19 cellular contexts compared by ENCODE assay signal in the genomic region with DNA sequence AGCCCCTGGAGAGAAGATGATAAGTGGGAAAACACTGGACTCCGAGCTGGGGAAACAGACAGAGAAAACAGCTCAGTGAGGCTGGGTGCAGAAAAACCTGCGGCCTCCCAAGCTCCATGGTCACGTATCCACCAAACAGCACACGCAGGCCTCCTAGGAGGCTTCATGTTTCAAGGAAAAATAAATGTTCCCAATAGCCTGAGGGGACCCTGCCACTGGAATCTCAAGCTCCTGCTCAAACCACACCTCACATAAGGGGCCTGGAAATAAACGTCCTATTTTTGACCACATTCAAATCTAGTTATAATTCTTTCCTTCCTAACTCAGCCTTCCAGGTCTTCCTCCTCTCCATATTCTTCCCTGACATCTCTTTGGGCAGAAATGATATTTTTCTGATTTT.
A peak's percentile ranks its signal among the peaks of the same experiment; 100 is the strongest.
DNase-seq lines count a peak whose midpoint lies in the region; ATAC-seq and TF ChIP-seq lines count a peak whose summit lies in the region.
"Had no signal": no experiment of that assay in that cellular context is flagged by ENCODE, and none has a peak within 500 bp of the region (broad histone marks: within the 10 kb centered on the region; RNA-seq: fewer than 3 reads in every experiment).

No MANE protein-coding gene starts in this region.

- H3K27me3 ChIP-seq in SJCRH30 = no peaks in the 10 kb centered on the region

- no peaks in the 10 kb centered on the region for H3K4me1 ChIP-seq in SJCRH30
- H3K4me1 ChIP-seq: A549, Caco-2 had no signal

- peaks cover 35% of the 10 kb centered on the region for H3K36me3 Mint-ChIP-seq in nephron progenitor cell (ENCODE audit: low read depth)

- H3K36me3 ChIP-seq in SJCRH30 = peaks cover 2% of the 10 kb centered on the region; the same call in 1 of the 2 replicates

- peak overlapping the region; percentile 26 for H3K27ac Mint-ChIP-seq in nephron progenitor cell
- H3K27ac Mint-ChIP-seq: CD4-positive, alpha-beta T cell; HFFc6 had no signal

- H3K27me3 Mint-ChIP-seq in nephron progenitor cell (ENCODE audit: low read depth, poor library complexity) = no peaks in the 10 kb centered on the region
- H3K27me3 Mint-ChIP-seq: CD4-positive, alpha-beta T cell had no signal

- H3K4me3 ChIP-seq in SJCRH30 = no peak overlapping the region
- H3K4me3 ChIP-seq: A549, GM12878 had no signal

- H3K27ac ChIP-seq in SJCRH30 = no peak overlapping the region
- H3K27ac ChIP-seq: 22Rv1, A549, C4-2B had no signal

- ATAC-seq in HG02642 (IDR thresholded peaks at IDR 0.05; ENCODE audit: poor library complexity, unreplicated experiment) = no peak
- ATAC-seq: A549, GM12878, HCT116 had no signal

- no peak overlapping the region for H3K4me3 Mint-ChIP-seq in nephron progenitor cell
- H3K4me3 Mint-ChIP-seq: CD4-positive, alpha-beta T cell; HFFc6 had no signal

- peaks cover 19% of the 10 kb centered on the region for H3K4me1 Mint-ChIP-seq in nephron progenitor cell

- TF ChIP-seq CTCF in nephron progenitor cell (IDR thresholded peaks at IDR 0.05) = no peak

- DNase-seq in NCI-H526 (lab: John Stamatoyannopoulos, UW) (peak; percentile 19 to 21), NCI-H526 treated with DMSO at 0.1 percent for 48 hours (lab: John Stamatoyannopoulos, UW) (no peak), SJCRH30 (peak; percentile 6 to 38), nephron progenitor cell (no peak), NCI-H510A (lab: John Stamatoyannopoulos, UW) (no peak), NCI-H446 (lab: John Stamatoyannopoulos, UW) (no peak)
- no peak for DNase-seq in activated CD4-positive, alpha-beta T cell treated with anti-CD3 and anti-CD28 coated beads, Interleukin-2, amount 50 U/mL, for 4 hours
- DNase-seq: AML-193; Caco-2; CD4-positive, alpha-beta T cell; GOT3; H7; HFFc6 had no signal

- no peaks in the 10 kb centered on the region for H3K9me3 ChIP-seq in SJCRH30 (replicated peaks)
- H3K9me3 ChIP-seq: A549, Caco-2 had no signal

- H3K9me3 Mint-ChIP-seq in nephron progenitor cell = peaks cover 7% of the 10 kb centered on the region
- H3K9me3 Mint-ChIP-seq: CD4-positive, alpha-beta T cell; HFFc6 had no signal

Comparison
In these comparisons a context has a peak if more than half of its experiments do, and no peak if none do; other contexts are left out.
1. DNase-seq: peak in NCI-H526 (2 of 2) and SJCRH30 (2 of 2); none in NCI-H526 treated with DMSO at 0.1 percent for 48 hours (single experiment), nephron progenitor cell (single experiment), activated CD4-positive, alpha-beta T cell treated with anti-CD3 and anti-CD28 coated beads, Interleukin-2, amount 50 U/mL, for 4 hours (0 of 2), NCI-H510A (single experiment) and NCI-H446 (0 of 2).